8 cellular contexts compared by ENCODE assay signal in genomic region chr1:51234236-51234635, GRCh38. TPM values are rescaled to one million over a fixed set of nuclear protein-coding genes. Genes with fewer than 3 reads are reported as not detected.
DNase-seq lines count a peak whose midpoint lies in the region; ATAC-seq and TF ChIP-seq lines count a peak whose summit lies in the region.
"Not testable (repeated sequence)": the region's sequence is repeated elsewhere in the genome, so short reads cannot be mapped to it uniquely, and the experiment has no call there.

No MANE protein-coding gene starts in this region.

- H3K4me3 Mint-ChIP-seq in IgD-negative memory B cell (peak overlapping the region; percentile 87 to 96 (median 93)), T-helper 17 cell (peak overlapping the region; percentile 80)
- H3K4me3 Mint-ChIP-seq in activated T-cell treated with anti-CD3 and anti-CD28 coated beads, Interleukin-2, amount 50 U/mL, for 72 hours, result peak overlapping the region in 1 of 2 donors; percentile 49
- H3K4me3 Mint-ChIP-seq in endodermal cell, result not testable (repeated sequence)
- peak overlapping the region; percentile 86 for H3K4me3 Mint-ChIP-seq in stimulated activated memory B cell treated with anti-CD40 and anti-IgM and Interleukin-4, amounts not matched to agents 10 μg/mL and 1 μg/mL and 100 μg/mL, for 72 hours

- H3K4me1 Mint-ChIP-seq in IgD-negative memory B cell (peaks cover 13 to 21% (median 20%) of the 10 kb centered on the region in 3 donors), T-helper 17 cell (peaks cover 20% of the 10 kb centered on the region), endodermal cell (peaks cover 17% of the 10 kb centered on the region)
- peaks cover 22% of the 10 kb centered on the region for H3K4me1 Mint-ChIP-seq in activated T-cell treated with anti-CD3 and anti-CD28 coated beads, Interleukin-2, amount 50 U/mL, for 72 hours (ENCODE audit: low read depth)
- peaks cover 23% of the 10 kb centered on the region for H3K4me1 Mint-ChIP-seq in stimulated activated memory B cell treated with anti-CD40 and anti-IgM and Interleukin-4, amounts not matched to agents 10 μg/mL and 1 μg/mL and 100 μg/mL, for 72 hours

- H3K36me3 ChIP-seq in BLaER1; GM06990 (ENCODE audit: control insufficient read depth, insufficient read depth, low read length); endodermal cell (ENCODE audit: control insufficient read depth, insufficient read depth, low read length): not testable (repeated sequence)

- H3K9me3 ChIP-seq in BLaER1; T-helper 17 cell (ENCODE audit: control insufficient read depth, low read length, poor library complexity, severe bottlenecking); endodermal cell (ENCODE audit: control insufficient read depth, low read length): not testable (repeated sequence)

- not testable (repeated sequence) for H3K36me3 Mint-ChIP-seq in IgD-negative memory B cell; T-helper 17 cell (ENCODE audit: low read depth); activated T-cell treated with anti-CD3 and anti-CD28 coated beads, Interleukin-2, amount 50 U/mL, for 72 hours (ENCODE audit: insufficient read depth in 2 of 2); endodermal cell (ENCODE audit: low read depth); stimulated activated memory B cell treated with anti-CD40 and anti-IgM and Interleukin-4, amounts not matched to agents 10 μg/mL and 1 μg/mL and 100 μg/mL, for 72 hours

- not testable (repeated sequence) for TF ChIP-seq CTCF in GM06990 (IDR thresholded peaks at IDR 0.05; ENCODE audit: insufficient read depth, low read length, poor library complexity, severe bottlenecking); endodermal cell (conservative IDR thresholded peaks at IDR 0.05)

- peak overlapping the region; percentile 90 to 99 (median 94) for H3K27ac Mint-ChIP-seq in IgD-negative memory B cell
- H3K27ac Mint-ChIP-seq in T-helper 17 cell; stimulated activated memory B cell treated with anti-CD40 and anti-IgM and Interleukin-4, amounts not matched to agents 10 μg/mL and 1 μg/mL and 100 μg/mL, for 72 hours: not testable (repeated sequence)
- peak overlapping the region; percentile 91 for H3K27ac Mint-ChIP-seq in activated T-cell treated with anti-CD3 and anti-CD28 coated beads, Interleukin-2, amount 50 U/mL, for 72 hours
- H3K27ac Mint-ChIP-seq in endodermal cell, result peak overlapping the region; percentile 42

- not testable (repeated sequence) for H3K27me3 Mint-ChIP-seq in IgD-negative memory B cell; T-helper 17 cell; activated T-cell treated with anti-CD3 and anti-CD28 coated beads, Interleukin-2, amount 50 U/mL, for 72 hours (ENCODE audit: low read depth); endodermal cell (ENCODE audit: insufficient read depth); stimulated activated memory B cell treated with anti-CD40 and anti-IgM and Interleukin-4, amounts not matched to agents 10 μg/mL and 1 μg/mL and 100 μg/mL, for 72 hours

- H3K9me3 Mint-ChIP-seq in IgD-negative memory B cell; activated T-cell treated with anti-CD3 and anti-CD28 coated beads, Interleukin-2, amount 50 U/mL, for 72 hours; endodermal cell; stimulated activated memory B cell treated with anti-CD40 and anti-IgM and Interleukin-4, amounts not matched to agents 10 μg/mL and 1 μg/mL and 100 μg/mL, for 72 hours: not testable (repeated sequence)

- peaks cover 24% of the 10 kb centered on the region for H4K20me1 ChIP-seq in BLaER1

- H3K27me3 ChIP-seq in BLaER1; GM06990 (replicated peaks; ENCODE audit: control insufficient read depth, insufficient read depth, low read length); endodermal cell (ENCODE audit: control insufficient read depth, insufficient read depth, low read length, poor library complexity, severe bottlenecking): not testable (repeated sequence)

- DNase-seq in GM06990 (ENCODE audit: extremely low read depth, insufficient read length); T-helper 17 cell; activated T-cell treated with anti-CD3 and anti-CD28 coated beads, Interleukin-2, amount 50 U/mL, for 72 hours: not testable (repeated sequence)
- peak; percentile 5 for DNase-seq in NCI-H69 (lab: John Stamatoyannopoulos, UW)
- DNase-seq in endodermal cell, result peak; percentile 21

- not testable (repeated sequence) for H3K4me3 ChIP-seq in BLaER1; endodermal cell (ENCODE audit: low read length)
- peak overlapping the region; percentile 51 for H3K4me3 ChIP-seq in GM06990 (replicated peaks; ENCODE audit: low read depth, low read length)

- H3K4me2 ChIP-seq in BLaER1, result peak overlapping the region; percentile 85

- not testable (repeated sequence) for ATAC-seq in T-helper 17 cell; activated T-cell treated with anti-CD3 and anti-CD28 coated beads, Interleukin-2, amount 50 U/mL, for 72 hours (replicated peaks in 1 of 2); stimulated activated memory B cell treated with anti-CD40 and anti-IgM and Interleukin-4, amounts not matched to agents 10 μg/mL and 1 μg/mL and 100 μg/mL, for 72 hours

- H3K27ac ChIP-seq in BLaER1; endodermal cell (ENCODE audit: low read depth, low read length): not testable (repeated sequence)

- not testable (repeated sequence) for H3K9ac ChIP-seq in BLaER1; endodermal cell (ENCODE audit: extremely low read depth, low read length, poor library complexity, severe bottlenecking)

- 92 to 93% methylated on average over 4 to 7 of the region's 7 CpGs for WGBS in endodermal cell (ENCODE audit: insufficient coverage in 1 of 2, insufficient read length in 1 of 2), 2 experiments

- peaks cover 38% of the 10 kb centered on the region for H3K4me1 ChIP-seq in BLaER1
- not testable (repeated sequence) for H3K4me1 ChIP-seq in endodermal cell (ENCODE audit: control insufficient read depth, insufficient read depth, low read length)

RNA-seq across cellular contexts. Expression of gene RNF11, which starts 1.8 kb away (rescaled TPM):
- polyA plus RNA-seq in IgD-negative memory B cell, result 14.9 TPM
- 100 to 1,000 TPM in 1 of 2 donors, 10 to 100 TPM in 1; 69.4 to 140 TPM for total RNA-seq in T-helper 17 cell
- total RNA-seq in activated T-cell treated with anti-CD3 and anti-CD28 coated beads, Interleukin-2, amount 50 U/mL, for 72 hours, result 10 to 100 TPM; 23.7 to 28.0 TPM
- 100 to 1,000 TPM in 1 of 2 donors, 10 to 100 TPM in 1; 84.1 to 103 TPM for total RNA-seq in endodermal cell
- polyA plus RNA-seq in endodermal cell (2013, experiment 1 of 2), result 68.5 TPM
- 68.6 TPM for polyA plus RNA-seq in endodermal cell (2013, experiment 2 of 2)
